In genomic region chr6:163983601-163984445, GRCh38 we compare ENCODE assay signal across 13 cellular contexts.
DNase-seq lines count a peak whose midpoint lies in the region; ATAC-seq, FAIRE-seq and TF ChIP-seq lines count a peak whose summit lies in the region.
"Had no signal": no experiment of that assay in that cellular context is flagged by ENCODE, and none has a peak within 500 bp of the region (broad histone marks: within the 10 kb centered on the region; RNA-seq: fewer than 3 reads in every experiment).

No MANE protein-coding gene starts in this region.

- in situ Hi-C loops in astrocyte of the spinal cord (cut with HindIII; ENCODE audit: low sequenced_read_pairs): no loop called here

- intact Hi-C loops in lower lobe of right lung (cut with DNase I): no loop called here

- H3K27me3 ChIP-seq in Peyer's patch: no peaks in the 10 kb centered on the region
- H3K27me3 ChIP-seq in lower lobe of right lung (ENCODE audit: low read depth): no peaks in the 10 kb centered on the region

- TF ChIP-seq CTCF in astrocyte of the spinal cord (IDR thresholded peaks at IDR 0.05; ENCODE audit: low read depth, low read length) (no peak), Peyer's patch (IDR thresholded peaks at IDR 0.05) (no peak), lower lobe of right lung (IDR thresholded peaks at IDR 0.05) (no peak)

- H3K27ac ChIP-seq in Peyer's patch (no peak overlapping the region), lower lobe of right lung (no peak overlapping the region)

- ATAC-seq in GM18505 (IDR thresholded peaks at IDR 0.05; ENCODE audit: unreplicated experiment) (peak; percentile 37), HG02610 (IDR thresholded peaks at IDR 0.05; ENCODE audit: unreplicated experiment) (peak; percentile 21), GM18517 (IDR thresholded peaks at IDR 0.05; ENCODE audit: unreplicated experiment) (no peak), lower lobe of right lung (no peak)

- H3K4me3 ChIP-seq in astrocyte of the spinal cord (ENCODE audit: low read depth, low read length): peak overlapping the region; percentile 13
- no peak overlapping the region for H3K4me3 ChIP-seq in Peyer's patch
- H3K4me3 ChIP-seq in lower lobe of right lung: no peak overlapping the region

- H3K9me3 ChIP-seq in Peyer's patch: no peaks in the 10 kb centered on the region
- H3K9me3 ChIP-seq in lower lobe of right lung: no peaks in the 10 kb centered on the region

- H3K4me1 ChIP-seq in Peyer's patch: no peaks in the 10 kb centered on the region
- H3K4me1 ChIP-seq in lower lobe of right lung: no peaks in the 10 kb centered on the region

- no peak for FAIRE-seq in GM12891 (lab: Jason Lieb, UNC)
- FAIRE-seq: islet of Langerhans had no signal

- no peak for TF ChIP-seq POLR2A in GM18505 (IDR thresholded peaks at IDR 0.05; ENCODE audit: borderline replicate concordance, extremely low read depth, insufficient read depth, insufficient read length)
- TF ChIP-seq POLR2A in GM12891 (IDR thresholded peaks at IDR 0.05; ENCODE audit: low read depth, low read length): no peak
- TF ChIP-seq POLR2A in Peyer's patch (IDR thresholded peaks at IDR 0.05): no peak

- DNase-seq in astrocyte of the spinal cord (ENCODE audit: low read depth, low spot score) (peak; percentile 36), myocyte (ENCODE audit: low read depth) (peak; percentile 11), GM12891 (ENCODE audit: insufficient read length, low spot score) (no peak), Peyer's patch (no peak), lower lobe of right lung (no peak)
- DNase-seq: activated CD8-positive, alpha-beta memory T cell treated with anti-CD3 and anti-CD28 coated beads, Interleukin-2, amount 50 U/mL, for 48 hours; AML-193; NCI-H187; stimulated activated CD4-positive, alpha-beta T cell treated with anti-CD3 and anti-CD28 coated beads, Interleukin-4, amount 100 ng/mL, for 1 hour had no signal

- no peaks in the 10 kb centered on the region for H3K36me3 ChIP-seq in Peyer's patch
- H3K36me3 ChIP-seq in lower lobe of right lung: no peaks in the 10 kb centered on the region

TF ChIP-seq in GM12891, 5 proteins besides CTCF, POLR2A, EP300 and RAD21:
- TF ChIP-seq TAF1 (IDR thresholded peaks at IDR 0.05; ENCODE audit: low read depth, low read length) (no peak), POLR2AphosphoS5 (IDR thresholded peaks at IDR 0.05; ENCODE audit: low read depth, low read length) (no peak), SPI1 (IDR thresholded peaks at IDR 0.05; ENCODE audit: low read depth, low read length) (no peak), POU2F2 (IDR thresholded peaks at IDR 0.05; ENCODE audit: low read depth, low read length) (no peak), PAX5 (IDR thresholded peaks at IDR 0.05; ENCODE audit: insufficient read depth, low read length, severe bottlenecking) (no peak)

Comparison
In these comparisons a context has a peak if more than half of its experiments do, and no peak if none do; other contexts are left out.
1. ATAC-seq: peak in GM18505 (single experiment) and HG02610 (single experiment); none in GM18517 (single experiment) and lower lobe of right lung (0 of 2).
2. DNase-seq: peak in astrocyte of the spinal cord (single experiment) and myocyte (single experiment); none in GM12891 (single experiment), Peyer's patch (0 of 3) and lower lobe of right lung (single experiment).